12 cellular contexts compared by ENCODE assay signal in genomic region chr17:83054518-83055125, GRCh38. TPM values are rescaled to one million over a fixed set of nuclear protein-coding genes. Genes with fewer than 3 reads are reported as not detected.
A peak's percentile ranks its signal among the peaks of the same experiment; 100 is the strongest.
DNase-seq lines count a peak whose midpoint lies in the region; ATAC-seq and TF ChIP-seq lines count a peak whose summit lies in the region.
"Had no signal": no experiment of that assay in that cellular context is flagged by ENCODE, and none has a peak within 500 bp of the region (broad histone marks: within the 10 kb centered on the region; RNA-seq: fewer than 3 reads in every experiment).

No MANE protein-coding gene starts in this region.

- no peak overlapping the region for H3K4me3 Mint-ChIP-seq in activated CD4-positive, alpha-beta T cell treated with anti-CD3 and anti-CD28 coated beads, Interleukin-2, amount 10 ng/mL, durations not matched to agents 7 days and 5 days
- H3K4me3 Mint-ChIP-seq in T-helper 17 cell = no peak overlapping the region

- H3K27ac ChIP-seq in esophagus squamous epithelium = peak overlapping the region in 3 of 4 donors; percentile 47 to 91 (median 90)
- H3K27ac ChIP-seq in sigmoid colon = peak overlapping the region in 2 of 4 donors; percentile 31 to 61

- no peaks in the 10 kb centered on the region for H3K9me3 Mint-ChIP-seq in activated CD4-positive, alpha-beta T cell treated with anti-CD3 and anti-CD28 coated beads, Interleukin-2, amount 10 ng/mL, durations not matched to agents 7 days and 5 days
- H3K9me3 Mint-ChIP-seq: stimulated activated naive CD8-positive, alpha-beta T cell treated with anti-CD3 and anti-CD28 coated beads, Interleukin-15, Interleukin-2, amounts not matched to agents 100 ng/mL and 50 ng/mL, for 24 hours had no signal

- TF ChIP-seq EP300 in sigmoid colon (IDR thresholded peaks at IDR 0.05) = no peak

- no peaks in the 10 kb centered on the region for H3K36me3 ChIP-seq in esophagus squamous epithelium
- H3K36me3 ChIP-seq in sigmoid colon = no peaks in the 10 kb centered on the region
- H3K36me3 ChIP-seq: pancreas had no signal

- TF ChIP-seq POLR2A in esophagus squamous epithelium (IDR thresholded peaks at IDR 0.05) (no peak), sigmoid colon (IDR thresholded peaks at IDR 0.05) (no peak)

- H3K9me3 ChIP-seq in T-helper 17 cell (ENCODE audit: control insufficient read depth, low read length, poor library complexity, severe bottlenecking) = no peaks in the 10 kb centered on the region
- no peaks in the 10 kb centered on the region for H3K9me3 ChIP-seq in esophagus squamous epithelium
- H3K9me3 ChIP-seq in sigmoid colon = no peaks in the 10 kb centered on the region
- H3K9me3 ChIP-seq: pancreas had no signal

- POLR2A ChIA-PET in activated CD4-positive, alpha-beta T cell treated with anti-CD3 and anti-CD28 coated beads, Interleukin-2, amount 10 ng/mL, durations not matched to agents 7 days and 5 days (lab: Charles Lee) = no interaction called here

- no peak for TF ChIP-seq CTCF in esophagus squamous epithelium (IDR thresholded peaks at IDR 0.05)
- TF ChIP-seq CTCF in sigmoid colon (IDR thresholded peaks at IDR 0.05) = no peak

- peaks cover 32% of the 10 kb centered on the region for H3K4me1 Mint-ChIP-seq in activated CD4-positive, alpha-beta T cell treated with anti-CD3 and anti-CD28 coated beads, Interleukin-2, amount 10 ng/mL, durations not matched to agents 7 days and 5 days
- peaks cover 10% of the 10 kb centered on the region for H3K4me1 Mint-ChIP-seq in T-helper 17 cell

- CTCF ChIA-PET in activated CD4-positive, alpha-beta T cell treated with anti-CD3 and anti-CD28 coated beads, Interleukin-2, amount 10 ng/mL, durations not matched to agents 7 days and 5 days (lab: Charles Lee) = interaction anchor here (0.5 to 1.7 kb wide), 3 partner anchors 9 to 309 kb away, joined by 3 to 5 read pairs (median 4); no protein-coding TSS in a partner anchor

- H3K27me3 ChIP-seq in esophagus squamous epithelium (peaks cover 0 to 10% (median 0%) of the 10 kb centered on the region in 4 donors), sigmoid colon (no peaks in the 10 kb centered on the region)
- H3K27me3 ChIP-seq: pancreas had no signal

- H3K4me1 ChIP-seq in esophagus squamous epithelium (peaks cover 27 to 49% (median 30%) of the 10 kb centered on the region in 3 donors), sigmoid colon (peaks cover 0 to 23% (median 15%) of the 10 kb centered on the region in 4 donors)

- no peaks in the 10 kb centered on the region for H3K27me3 Mint-ChIP-seq in activated CD4-positive, alpha-beta T cell treated with anti-CD3 and anti-CD28 coated beads, Interleukin-2, amount 10 ng/mL, durations not matched to agents 7 days and 5 days
- H3K27me3 Mint-ChIP-seq in T-helper 17 cell = no peaks in the 10 kb centered on the region
- H3K27me3 Mint-ChIP-seq: stimulated activated naive CD8-positive, alpha-beta T cell treated with anti-CD3 and anti-CD28 coated beads, Interleukin-15, Interleukin-2, amounts not matched to agents 100 ng/mL and 50 ng/mL, for 24 hours had no signal

- intact Hi-C loops in esophagus squamous epithelium (cut with DNase I) = no loop called here
- intact Hi-C loops in sigmoid colon (cut with DNase I) = loop anchor here (10.0 kb wide), 1 partner anchor 180 kb away; no protein-coding TSS in a partner anchor

- DNase-seq in activated CD4-positive, alpha-beta T cell treated with anti-CD3 and anti-CD28 coated beads, Interleukin-2, amount 10 ng/mL, durations not matched to agents 7 days and 5 days = peak; percentile 5
- DNase-seq in activated CD4-positive, alpha-beta T cell treated with anti-CD3 and anti-CD28 coated beads, Interleukin-2, amount 50 U/mL, for 4 hours = no peak
- DNase-seq in T-helper 17 cell (no peak), esophagus squamous epithelium (lab: John Stamatoyannopoulos, UW) (no peak), sigmoid colon (peak; percentile 48), superior temporal gyrus (ENCODE audit: extremely low spot score) (no peak), NCI-H524 treated with DMSO at 0.1 percent for 48 hours (lab: John Stamatoyannopoulos, UW) (no peak)
- DNase-seq: 8988T, NCI-H146 had no signal

- 87 to 89% methylated on average over 8 to 13 of the region's 13 CpGs for WGBS in esophagus squamous epithelium, 2 donors
- 92 to 97% methylated on average over 13 of the region's 13 CpGs for WGBS in sigmoid colon, 2 donors

- no peaks in the 10 kb centered on the region for H3K36me3 Mint-ChIP-seq in activated CD4-positive, alpha-beta T cell treated with anti-CD3 and anti-CD28 coated beads, Interleukin-2, amount 10 ng/mL, durations not matched to agents 7 days and 5 days (ENCODE audit: low read depth)
- peaks cover 2% of the 10 kb centered on the region for H3K36me3 Mint-ChIP-seq in T-helper 17 cell (ENCODE audit: low read depth)

- H3K4me3 ChIP-seq in esophagus squamous epithelium (no peak overlapping the region), sigmoid colon (no peak overlapping the region)
- H3K4me3 ChIP-seq: pancreas had no signal

- ATAC-seq in T-helper 17 cell = no peak
- ATAC-seq in HG03045 (IDR thresholded peaks at IDR 0.05; ENCODE audit: unreplicated experiment) = no peak
- ATAC-seq: pancreas had no signal

- peak overlapping the region; percentile 80 for H3K27ac Mint-ChIP-seq in activated CD4-positive, alpha-beta T cell treated with anti-CD3 and anti-CD28 coated beads, Interleukin-2, amount 10 ng/mL, durations not matched to agents 7 days and 5 days
- H3K27ac Mint-ChIP-seq in T-helper 17 cell = peak overlapping the region; percentile 86

RNA-seq across cellular contexts. Expression of gene METRNL, which starts 24.8 kb away (rescaled TPM):
- 1 to 10 TPM; 2.1 to 2.2 TPM for total RNA-seq in activated CD4-positive, alpha-beta T cell treated with anti-CD3 and anti-CD28 coated beads, Interleukin-2, amount 10 ng/mL, durations not matched to agents 7 days and 5 days
- total RNA-seq in T-helper 17 cell (10 to 100 TPM; 24.0 to 26.2 TPM), esophagus squamous epithelium (100 to 1,000 TPM in 1 of 4 donors, 10 to 100 TPM in 3; 80.3 to 137 (median 87.7) TPM), sigmoid colon (10 to 100 TPM; 26.8 to 53.6 (median 29.8) TPM)
- 100 to 1,000 TPM in 1 of 3 donors, 10 to 100 TPM in 2; 93.1 to 116 (median 99.6) TPM for polyA plus RNA-seq in sigmoid colon

Comparison
In these comparisons a context has a peak if more than half of its experiments do, and no peak if none do; other contexts are left out.
1. DNase-seq: peak in activated CD4-positive, alpha-beta T cell treated with anti-CD3 and anti-CD28 coated beads, Interleukin-2, amount 10 ng/mL, durations not matched to agents 7 days and 5 days (single experiment) and sigmoid colon (single experiment); none in activated CD4-positive, alpha-beta T cell treated with anti-CD3 and anti-CD28 coated beads, Interleukin-2, amount 50 U/mL, for 4 hours (0 of 2), T-helper 17 cell (0 of 3), esophagus squamous epithelium (single experiment), superior temporal gyrus (single experiment) and NCI-H524 treated with DMSO at 0.1 percent for 48 hours (single experiment).
2. RNA of gene METRNL, which starts 24.8 kb away (total RNA-seq): 80.3 to 137 TPM in esophagus squamous epithelium, 26.8 to 53.6 TPM in sigmoid colon and 24.0 to 26.2 TPM in T-helper 17 cell; 2.1 to 2.2 TPM in activated CD4-positive, alpha-beta T cell treated with anti-CD3 and anti-CD28 coated beads, Interleukin-2, amount 10 ng/mL, durations not matched to agents 7 days and 5 days; every median in the first group is over 4 times any median in the second.